16 cellular contexts compared by ENCODE assay signal in genomic region chr5:172076783-172077244, GRCh38.
DNase-seq lines count a peak whose midpoint lies in the region; ATAC-seq lines count a peak whose summit lies in the region.
"Had no signal": no experiment of that assay in that cellular context is flagged by ENCODE, and none has a peak within 500 bp of the region (broad histone marks: within the 10 kb centered on the region; RNA-seq: fewer than 3 reads in every experiment).

No MANE protein-coding gene starts in this region.

- no peaks in the 10 kb centered on the region for H3K4me1 ChIP-seq in HAP-1

- no peaks in the 10 kb centered on the region for H3K27me3 Mint-ChIP-seq in dendritic cell treated with granulocyte-macrophage colony-stimulating factor and Interleukin-4, amounts not matched to agents 40 ng/mL and 50 ng/mL, for 4 days
- no peaks in the 10 kb centered on the region for H3K27me3 Mint-ChIP-seq in naive thymus-derived CD8-positive, alpha-beta T cell

- no peak for ATAC-seq in naive thymus-derived CD8-positive, alpha-beta T cell
- no peak for ATAC-seq in GM21717 (IDR thresholded peaks at IDR 0.05; ENCODE audit: unreplicated experiment)
- ATAC-seq: activated CD4-positive, CD25-positive, alpha-beta regulatory T cell treated with anti-CD3 and anti-CD28 coated beads, Interleukin-2, amount 50 U/mL, for 24 hours; Right ventricle myocardium inferior; upper lobe of right lung had no signal

- H3K4me1 Mint-ChIP-seq in dendritic cell treated with granulocyte-macrophage colony-stimulating factor and Interleukin-4, amounts not matched to agents 40 ng/mL and 50 ng/mL, for 4 days (ENCODE audit: low read depth) = peaks cover 39% of the 10 kb centered on the region
- peaks cover 20 to 29% (median 23%) of the 10 kb centered on the region in 4 donors for H3K4me1 Mint-ChIP-seq in naive thymus-derived CD8-positive, alpha-beta T cell

- H3K4me3 Mint-ChIP-seq in dendritic cell treated with granulocyte-macrophage colony-stimulating factor and Interleukin-4, amounts not matched to agents 40 ng/mL and 50 ng/mL, for 4 days = no peak overlapping the region
- peak overlapping the region in 1 of 10 donors; percentile 24 for H3K4me3 Mint-ChIP-seq in naive thymus-derived CD8-positive, alpha-beta T cell

- peak overlapping the region; percentile 30 for H3K27ac Mint-ChIP-seq in dendritic cell treated with granulocyte-macrophage colony-stimulating factor and Interleukin-4, amounts not matched to agents 40 ng/mL and 50 ng/mL, for 4 days
- H3K27ac Mint-ChIP-seq in naive thymus-derived CD8-positive, alpha-beta T cell = peak overlapping the region in 8 of 10 donors; percentile 42 to 92 (median 68)

- H3K9me3 ChIP-seq in HAP-1 = no peaks in the 10 kb centered on the region
- H3K9me3 ChIP-seq: upper lobe of right lung had no signal

- no peaks in the 10 kb centered on the region for H3K36me3 ChIP-seq in HAP-1 (replicated peaks)

- H3K36me3 Mint-ChIP-seq in dendritic cell treated with granulocyte-macrophage colony-stimulating factor and Interleukin-4, amounts not matched to agents 40 ng/mL and 50 ng/mL, for 4 days (ENCODE audit: low read depth) = peaks cover 81% of the 10 kb centered on the region
- peaks cover 19 to 83% (median 29%) of the 10 kb centered on the region in 3 donors for H3K36me3 Mint-ChIP-seq in naive thymus-derived CD8-positive, alpha-beta T cell

- no peaks in the 10 kb centered on the region for H3K27me3 ChIP-seq in HAP-1 (ENCODE audit: low read depth)
- H3K27me3 ChIP-seq: dorsolateral prefrontal cortex, upper lobe of right lung had no signal

- no peak overlapping the region for H3K4me3 ChIP-seq in HAP-1
- H3K4me3 ChIP-seq: dorsolateral prefrontal cortex, upper lobe of right lung had no signal

- intact Hi-C loops in dendritic cell treated with granulocyte-macrophage colony-stimulating factor and Interleukin-4, amounts not matched to agents 40 ng/mL and 50 ng/mL, for 4 days (cut with micrococcal nuclease) = no loop called here
- intact Hi-C loops in head of caudate nucleus (cut with DNase I) = no loop called here

- H3K9me3 Mint-ChIP-seq in dendritic cell treated with granulocyte-macrophage colony-stimulating factor and Interleukin-4, amounts not matched to agents 40 ng/mL and 50 ng/mL, for 4 days = no peaks in the 10 kb centered on the region
- H3K9me3 Mint-ChIP-seq in naive thymus-derived CD8-positive, alpha-beta T cell = peaks cover 0 to 2% (median 0%) of the 10 kb centered on the region in 9 donors

- DNase-seq in AG20443 (ENCODE audit: low spot score) (peak; percentile 72), KBM-7 (peak; percentile 52), HAP-1 (ENCODE audit: low spot score in 2 of 2) (no peak), head of caudate nucleus (no peak), NCI-H2196 treated with DMSO at 0.1 percent for 48 hours (lab: John Stamatoyannopoulos, UW; ENCODE audit: unreplicated experiment) (no peak)
- DNase-seq in naive thymus-derived CD8-positive, alpha-beta T cell = no peak
- DNase-seq: activated effector memory CD4-positive, alpha-beta T cell treated with Interleukin-2 at 50 U/mL for 16 hours; C1 segment of cervical spinal cord; HCEC 1CT; KG1; upper lobe of right lung had no signal

- POLR2A ChIA-PET in naive thymus-derived CD8-positive, alpha-beta T cell (lab: Charles Lee) = no interaction called here

- in situ Hi-C loops in KBM-7 (cut with MboI; ENCODE audit: low pct_unique_long_range_greater_than_20kb, low sequenced_read_pairs) (no loop called here), HAP-1 (cut with MboI; ENCODE audit: low sequenced_read_pairs) (no loop called here)

Comparison
In these comparisons a context has a peak if more than half of its experiments do, and no peak if none do; other contexts are left out.
1. DNase-seq: peak in AG20443 (single experiment) and KBM-7 (single experiment); none in naive thymus-derived CD8-positive, alpha-beta T cell (0 of 10), HAP-1 (0 of 2), head of caudate nucleus (0 of 42) and NCI-H2196 treated with DMSO at 0.1 percent for 48 hours (single experiment).